ENCODE assay signal across 1 cellular context in genomic region chr11:9565822-9566560, GRCh38.
TF ChIP-seq lines count a peak whose summit lies in the region.

No MANE protein-coding gene starts in this region.

TF ChIP-seq in H1, 55 proteins besides CTCF, POLR2A, EP300 and RAD21 (continued from another document):
- TF ChIP-seq CHD7 (IDR thresholded peaks at IDR 0.05; ENCODE audit: insufficient replicate concordance, low read length), result peak; percentile 37
- TF ChIP-seq RFX5 (IDR thresholded peaks at IDR 0.05; ENCODE audit: borderline replicate concordance, low read depth, low read length), result no peak
- no peak for TF ChIP-seq ZNF274 (IDR thresholded peaks at IDR 0.05; ENCODE audit: borderline replicate concordance, extremely low read depth, low read length)
- peak; percentile 80 for TF ChIP-seq MAFK (IDR thresholded peaks at IDR 0.05; ENCODE audit: low read depth, low read length)
- no peak for TF ChIP-seq USF2 (IDR thresholded peaks at IDR 0.05; ENCODE audit: low read length)
- no peak for TF ChIP-seq CBX8 (IDR thresholded peaks at IDR 0.05; ENCODE audit: borderline replicate concordance, low read depth, low read length)
- TF ChIP-seq TAF7 (optimal IDR thresholded peaks at IDR 0.05; ENCODE audit: borderline replicate concordance, low read depth, low read length), result no peak
- no peak for TF ChIP-seq RNF2 (IDR thresholded peaks at IDR 0.05; ENCODE audit: borderline replicate concordance, low read depth, low read length, missing control alignments, poor library complexity, severe bottlenecking)
- no peak for TF ChIP-seq CHD1 (IDR thresholded peaks at IDR 0.05; ENCODE audit: low read depth, low read length)
- no peak for TF ChIP-seq TAF1 (IDR thresholded peaks at IDR 0.05; ENCODE audit: low read depth, low read length)
- TF ChIP-seq KDM5A (IDR thresholded peaks at IDR 0.05; ENCODE audit: low read length), result no peak
- TF ChIP-seq MAX (IDR thresholded peaks at IDR 0.05), result peak; percentile 48; the same call in 1 of the 2 replicates
- no peak for TF ChIP-seq ASH2L (IDR thresholded peaks at IDR 0.05; ENCODE audit: low read length)
- TF ChIP-seq NRF1 (IDR thresholded peaks at IDR 0.05; ENCODE audit: low read depth, low read length), result no peak
- TF ChIP-seq RBBP5 (IDR thresholded peaks at IDR 0.05; ENCODE audit: borderline replicate concordance, low read depth, low read length), result no peak
- TF ChIP-seq GABPA (IDR thresholded peaks at IDR 0.05; ENCODE audit: borderline replicate concordance, insufficient read depth, low read length), result no peak
- no peak for TF ChIP-seq SIN3A (conservative IDR thresholded peaks at IDR 0.05 in 1 of 2, IDR thresholded peaks at IDR 0.05 in 1 of 2; ENCODE audit: low read depth in 1 of 2, low read length in 2 of 2)
- TF ChIP-seq NANOG (IDR thresholded peaks at IDR 0.05; ENCODE audit: insufficient read depth, low read depth, low read length, poor library complexity, severe bottlenecking), result no peak
- no peak for TF ChIP-seq POU5F1 (IDR thresholded peaks at IDR 0.05; ENCODE audit: low read depth, low read length)
- no peak for TF ChIP-seq PHF8 (conservative IDR thresholded peaks at IDR 0.05; ENCODE audit: low read depth, low read length)
- TF ChIP-seq POLR2AphosphoS5 (IDR thresholded peaks at IDR 0.05; ENCODE audit: low read depth, low read length), result no peak
- no peak for TF ChIP-seq TBP (IDR thresholded peaks at IDR 0.05; ENCODE audit: low read depth, low read length)
- peak; percentile 97 for TF ChIP-seq JUND (IDR thresholded peaks at IDR 0.05; ENCODE audit: low read length)
- TF ChIP-seq TCF12 (IDR thresholded peaks at IDR 0.05; ENCODE audit: low read depth, low read length), result no peak
- peak; percentile 96 for TF ChIP-seq JUN (IDR thresholded peaks at IDR 0.05; ENCODE audit: low read depth, low read length)
- TF ChIP-seq TEAD4 (IDR thresholded peaks at IDR 0.05; ENCODE audit: low read depth, low read length), result no peak
- no peak for TF ChIP-seq CHD2 (IDR thresholded peaks at IDR 0.05; ENCODE audit: low read length)
- no peak for TF ChIP-seq CEBPB (IDR thresholded peaks at IDR 0.05; ENCODE audit: low read depth, low read length)
- TF ChIP-seq GTF2F1 (IDR thresholded peaks at IDR 0.05; ENCODE audit: borderline replicate concordance, low read depth, low read length), result no peak
- peak; percentile 70 for TF ChIP-seq CREB1 (IDR thresholded peaks at IDR 0.05)
- TF ChIP-seq SRF (IDR thresholded peaks at IDR 0.05; ENCODE audit: low read depth, low read length), result peak; percentile 93
- no peak for TF ChIP-seq SP4 (IDR thresholded peaks at IDR 0.05; ENCODE audit: low read length)
- no peak for TF ChIP-seq BRCA1 (IDR thresholded peaks at IDR 0.05; ENCODE audit: low read depth, low read length)
- TF ChIP-seq ATF3 (IDR thresholded peaks at IDR 0.05; ENCODE audit: insufficient read depth, low read depth, low read length), result no peak
